Comparison of ENCODE assay signal across 9 cellular contexts in genomic region chr1:74673351-74674111, GRCh38. TPM values are rescaled to one million over a fixed set of nuclear protein-coding genes. Genes with fewer than 3 reads are reported as not detected.
DNase-seq lines count a peak whose midpoint lies in the region; ATAC-seq, FAIRE-seq and TF ChIP-seq lines count a peak whose summit lies in the region.
"Had no signal": no experiment of that assay in that cellular context is flagged by ENCODE, and none has a peak within 500 bp of the region (broad histone marks: within the 10 kb centered on the region; RNA-seq: fewer than 3 reads in every experiment).

A gene with protein sequence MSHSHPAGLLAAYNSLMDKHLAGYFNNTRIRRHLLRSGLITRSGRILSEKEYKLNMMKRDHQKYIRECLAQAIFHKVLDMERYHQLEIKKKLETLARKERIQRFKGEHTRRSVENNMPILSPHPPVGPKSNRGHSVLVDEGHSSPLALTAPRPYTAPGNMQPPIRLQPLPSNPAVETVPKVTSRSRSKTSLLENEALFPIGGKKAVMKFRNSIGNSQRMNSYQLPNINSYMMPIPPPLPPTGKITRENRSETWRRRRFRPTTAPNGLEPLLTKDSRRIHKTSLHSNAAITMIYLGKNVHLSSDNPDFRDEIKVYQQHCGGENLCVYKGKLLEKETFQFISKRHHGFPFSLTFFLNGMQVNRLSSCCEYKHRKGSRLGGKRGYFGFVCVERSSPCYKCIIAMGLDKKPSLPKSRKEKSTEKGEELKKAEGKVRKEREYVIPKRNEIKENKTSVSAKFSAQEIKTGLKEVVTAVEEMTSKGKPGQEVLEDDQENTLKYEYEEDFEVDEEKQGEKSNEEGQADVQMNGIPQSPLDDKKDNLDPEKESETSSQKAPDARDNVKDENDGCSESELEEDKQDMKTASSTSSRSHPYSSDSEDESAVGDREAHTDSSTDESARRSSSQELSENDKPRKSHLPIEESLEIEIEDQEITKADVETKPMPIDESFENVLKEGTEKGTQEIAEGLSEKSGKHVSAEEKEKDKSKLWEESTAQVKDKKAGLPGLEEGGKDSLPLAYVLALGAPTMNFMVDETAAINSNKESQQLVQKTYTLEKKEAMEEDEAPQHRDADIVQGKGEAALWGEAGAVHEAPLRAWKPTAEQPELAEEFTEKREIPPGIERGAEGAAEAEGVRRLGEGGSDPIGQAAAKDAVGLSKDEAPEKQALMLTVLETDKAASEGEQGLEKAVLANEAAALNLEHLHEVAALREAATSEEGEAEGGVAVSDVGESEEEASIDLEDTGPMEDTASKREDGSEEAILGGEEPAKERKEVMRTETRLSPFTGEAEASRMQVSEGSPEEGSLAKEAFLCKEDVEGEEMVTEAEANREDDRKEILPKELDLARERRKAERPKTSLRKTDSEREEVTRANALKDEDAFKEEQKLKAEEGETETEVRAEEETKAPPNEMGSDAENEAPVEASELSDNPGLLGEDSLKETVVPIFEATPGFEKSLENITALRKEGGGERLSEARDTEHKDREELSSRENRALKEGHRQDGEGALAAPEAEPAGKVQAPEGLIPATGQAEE (N-terminal part only) (minus strand): TSS chr1:74673792. CDS start chr1:74673519, 273 bp downstream.

- ATAC-seq in HG02623 (IDR thresholded peaks at IDR 0.05; ENCODE audit: unreplicated experiment), result peak; percentile 54

- H3K9me3 ChIP-seq in kidney (ENCODE audit: control insufficient read depth in 1 of 2, low read length in 2 of 2) (no peaks in the 10 kb centered on the region), tibial artery (no peaks in the 10 kb centered on the region)

- H3K36me3 ChIP-seq in kidney (ENCODE audit: control insufficient read depth in 1 of 2, insufficient read depth in 2 of 2, low read length in 2 of 2) (no peaks in the 10 kb centered on the region), tibial artery (no peaks in the 10 kb centered on the region)

- H3K4me3 ChIP-seq in WI38 (ENCODE audit: low read depth, low read length) (peak within 1 kb of the TSS; percentile 27; the same call in 1 of the 2 replicates), kidney (ENCODE audit: low read length in 2 of 2) (peak within 1 kb of the TSS in 1 of 2 donors; percentile 38), tibial artery (peak within 1 kb of the TSS; percentile 34 to 46)

- TF ChIP-seq POLR2A in GM12892 (IDR thresholded peaks at IDR 0.05; ENCODE audit: low read depth, low read length), result no peak

- H3K27me3 ChIP-seq in tibial artery, result no peaks in the 10 kb centered on the region

- H3K27ac ChIP-seq in kidney (ENCODE audit: low read depth in 2 of 2, low read length in 2 of 2) (no peak within 1 kb of the TSS), tibial artery (no peak within 1 kb of the TSS)

- no peak for TF ChIP-seq CTCF in WI38 (IDR thresholded peaks at IDR 0.05; ENCODE audit: low read depth, low read length)
- no peak for TF ChIP-seq CTCF in kidney (IDR thresholded peaks at IDR 0.05; ENCODE audit: borderline replicate concordance, extremely low read depth, insufficient read depth)
- TF ChIP-seq CTCF in tibial artery (IDR thresholded peaks at IDR 0.05), result no peak

- DNase-seq in GM12892 (ENCODE audit: insufficient read length), result no peak
- peak; percentile 53 for DNase-seq in kidney
- DNase-seq in tibial artery, result no peak
- no peak for DNase-seq in NOMO-1 (lab: John Stamatoyannopoulos, UW; ENCODE audit: unreplicated experiment in 2 of 2)
- DNase-seq in SKM-1 treated with dmso at 0.1 percent for 144 hours (lab: John Stamatoyannopoulos, UW; ENCODE audit: unreplicated experiment), result no peak
- DNase-seq in mesenteric fat pad (ENCODE audit: low spot score), result no peak

- no peak within 1 kb of the TSS for H3K9ac ChIP-seq in kidney (ENCODE audit: low read length in 2 of 2)

- intact Hi-C loops in kidney (cut with DNase I), result no loop called here
- intact Hi-C loops in tibial artery (cut with DNase I; ENCODE audit: low total_unique reads), result no loop called here

- H3K4me1 ChIP-seq in kidney (ENCODE audit: control insufficient read depth in 1 of 2, insufficient read depth in 1 of 2, low read depth in 1 of 2, low read length in 2 of 2), result no peaks in the 10 kb centered on the region
- peaks cover 0 to 13% (median 8%) of the 10 kb centered on the region in 4 donors for H3K4me1 ChIP-seq in tibial artery

- FAIRE-seq in GM12892 (lab: Jason Lieb, UNC) (peak; percentile 69), kidney (lab: Jason Lieb, UNC) (no peak)

RNA-seq across cellular contexts. Expression of the gene that starts here (rescaled TPM):
- 0.30 TPM for polyA plus RNA-seq in GM12892 (2012; ENCODE audit: missing spikeins)
- total RNA-seq in kidney, result 0.50 TPM
- not detected for polyA plus RNA-seq in kidney (ENCODE audit: insufficient read depth, low read depth, low replicate concordance)
- not detected for total RNA-seq in mesenteric fat pad
- total RNA-seq: LHCN-M2 had no signal

Comparison
In these comparisons a context has a peak if more than half of its experiments do, and no peak if none do; other contexts are left out.
1. Peak in DNase-seq in kidney; RNA of the gene not detected or under 1 TPM.